ENCODE assay signal across 8 cellular contexts in genomic region chr19:43624933-43625332, GRCh38. TPM values are rescaled to one million over a fixed set of nuclear protein-coding genes. Genes with fewer than 3 reads are reported as not detected.
DNase-seq lines count a peak whose midpoint lies in the region; ATAC-seq and TF ChIP-seq lines count a peak whose summit lies in the region.

No MANE protein-coding gene starts in this region.

- no peaks in the 10 kb centered on the region for H3K36me3 ChIP-seq in esophagus squamous epithelium

- H3K27ac ChIP-seq in esophagus squamous epithelium = peak overlapping the region in 2 of 4 donors; percentile 34 to 59

- ATAC-seq in activated CD8-positive, alpha-beta T cell treated with anti-CD3 and anti-CD28 coated beads, Interleukin-2, amount 10 ng/mL, durations not matched to agents 7 days and 5 days = peak; percentile 82
- no peak for ATAC-seq in HG03442 (IDR thresholded peaks at IDR 0.05; ENCODE audit: unreplicated experiment)
- ATAC-seq in HG02885 (IDR thresholded peaks at IDR 0.05; ENCODE audit: poor library complexity, unreplicated experiment) = no peak
- no peak for ATAC-seq in HG03175 (IDR thresholded peaks at IDR 0.05; ENCODE audit: unreplicated experiment)
- ATAC-seq in GM21423 (IDR thresholded peaks at IDR 0.05; ENCODE audit: unreplicated experiment) = no peak

- POLR2A ChIA-PET in activated CD8-positive, alpha-beta T cell treated with anti-CD3 and anti-CD28 coated beads, Interleukin-2, amount 10 ng/mL, durations not matched to agents 7 days and 5 days (lab: Charles Lee) = no interaction called here

- H3K4me1 ChIP-seq in esophagus squamous epithelium = peaks cover 3 to 32% (median 7%) of the 10 kb centered on the region in 3 donors

- no peak overlapping the region for H3K4me3 ChIP-seq in esophagus squamous epithelium

- CTCF ChIA-PET in activated CD8-positive, alpha-beta T cell treated with anti-CD3 and anti-CD28 coated beads, Interleukin-2, amount 10 ng/mL, durations not matched to agents 7 days and 5 days (lab: Charles Lee) = interaction anchor here (0.7 to 1.0 kb wide), 2 partner anchors 29 to 31 kb away, joined by 3 read pairs; partner anchors contain the start of genes IRGQ and ZNF576

- H3K36me3 Mint-ChIP-seq in activated CD8-positive, alpha-beta T cell treated with anti-CD3 and anti-CD28 coated beads, Interleukin-2, amount 10 ng/mL, durations not matched to agents 7 days and 5 days (ENCODE audit: low read depth) = no peaks in the 10 kb centered on the region

- peak; percentile 96 for DNase-seq in HT-29 (ENCODE audit: low spot score)
- DNase-seq in activated CD8-positive, alpha-beta T cell treated with anti-CD3 and anti-CD28 coated beads, Interleukin-2, amount 10 ng/mL, durations not matched to agents 7 days and 5 days = peak; percentile 91
- peak; percentile 10 for DNase-seq in esophagus squamous epithelium (lab: John Stamatoyannopoulos, UW)
- DNase-seq in stimulated activated CD4-positive, alpha-beta T cell treated with anti-CD3 and anti-CD28 coated beads, Interleukin-1b, Interleukin-23, amount 100 ng/mL, for 48 hours = peak; percentile 90

- H3K4me1 Mint-ChIP-seq in activated CD8-positive, alpha-beta T cell treated with anti-CD3 and anti-CD28 coated beads, Interleukin-2, amount 10 ng/mL, durations not matched to agents 7 days and 5 days (ENCODE audit: low read depth) = peaks cover 39% of the 10 kb centered on the region

- no peak overlapping the region for H3K4me3 Mint-ChIP-seq in activated CD8-positive, alpha-beta T cell treated with anti-CD3 and anti-CD28 coated beads, Interleukin-2, amount 10 ng/mL, durations not matched to agents 7 days and 5 days

- no peak overlapping the region for H3K27ac Mint-ChIP-seq in activated CD8-positive, alpha-beta T cell treated with anti-CD3 and anti-CD28 coated beads, Interleukin-2, amount 10 ng/mL, durations not matched to agents 7 days and 5 days

- intact Hi-C loops in esophagus squamous epithelium (cut with DNase I) = no loop called here

- no peaks in the 10 kb centered on the region for H3K9me3 ChIP-seq in esophagus squamous epithelium

- H3K27me3 Mint-ChIP-seq in activated CD8-positive, alpha-beta T cell treated with anti-CD3 and anti-CD28 coated beads, Interleukin-2, amount 10 ng/mL, durations not matched to agents 7 days and 5 days (ENCODE audit: low read depth) = peaks cover 5% of the 10 kb centered on the region

- no peak for TF ChIP-seq POLR2A in esophagus squamous epithelium (IDR thresholded peaks at IDR 0.05)

- WGBS in esophagus squamous epithelium, 2 donors = 0 to 16% methylated on average over 1 to 9 of the region's 30 CpGs

- H3K9me3 Mint-ChIP-seq in activated CD8-positive, alpha-beta T cell treated with anti-CD3 and anti-CD28 coated beads, Interleukin-2, amount 10 ng/mL, durations not matched to agents 7 days and 5 days (ENCODE audit: insufficient read depth) = no peaks in the 10 kb centered on the region

- peak in 3 of 6 experiments; percentile 29 to 38 (median 31) for TF ChIP-seq CTCF in esophagus squamous epithelium (IDR thresholded peaks at IDR 0.05)

- no peaks in the 10 kb centered on the region for H3K27me3 ChIP-seq in esophagus squamous epithelium

RNA-seq across cellular contexts. Expression of gene ZNF428, which starts 5.5 kb away (rescaled TPM):
- total RNA-seq in HT-29 (2014; rRNA removed; shearing (Covaris generic)) = 92.9 and 100 TPM in 2 replicates
- 10 to 100 TPM; 29.9 to 31.5 TPM for total RNA-seq in activated CD8-positive, alpha-beta T cell treated with anti-CD3 and anti-CD28 coated beads, Interleukin-2, amount 10 ng/mL, durations not matched to agents 7 days and 5 days
- total RNA-seq in esophagus squamous epithelium = 10 to 100 TPM in 2 of 4 donors, 1 to 10 TPM in 2; 7.9 to 19.3 (median 11.8) TPM

RNA-seq across cellular contexts. Expression of gene SRRM5, which starts 13.0 kb away (rescaled TPM):
- total RNA-seq in HT-29 (2014; rRNA removed; shearing (Covaris generic)) = 0.50 and 0.74 TPM in 2 replicates
- total RNA-seq in activated CD8-positive, alpha-beta T cell treated with anti-CD3 and anti-CD28 coated beads, Interleukin-2, amount 10 ng/mL, durations not matched to agents 7 days and 5 days = under 1 TPM; 0.71 to 0.73 TPM
- under 1 TPM in 1 of 4 donors, not detected in 3; 0.38 TPM for total RNA-seq in esophagus squamous epithelium

RNA-seq across cellular contexts. Expression of gene CADM4, which starts 14.7 kb away (rescaled TPM):
- 2.7 and 6.4 TPM in 2 replicates for total RNA-seq in HT-29 (2014; rRNA removed; shearing (Covaris generic))
- total RNA-seq in activated CD8-positive, alpha-beta T cell treated with anti-CD3 and anti-CD28 coated beads, Interleukin-2, amount 10 ng/mL, durations not matched to agents 7 days and 5 days = under 1 TPM; 0.10 to 0.40 TPM
- 10 to 100 TPM in 3 of 4 donors, 1 to 10 TPM in 1; 8.8 to 22.8 (median 10.5) TPM for total RNA-seq in esophagus squamous epithelium

RNA-seq across cellular contexts. Expression of gene ZNF576, which starts 28.5 kb away (rescaled TPM):
- total RNA-seq in HT-29 (2014; rRNA removed; shearing (Covaris generic)) = 29.6 and 41.8 TPM in 2 replicates
- 10 to 100 TPM; 14.1 to 17.3 TPM for total RNA-seq in activated CD8-positive, alpha-beta T cell treated with anti-CD3 and anti-CD28 coated beads, Interleukin-2, amount 10 ng/mL, durations not matched to agents 7 days and 5 days
- 10 to 100 TPM in 2 of 4 donors, 1 to 10 TPM in 2; 4.2 to 16.8 (median 10.0) TPM for total RNA-seq in esophagus squamous epithelium

RNA-seq across cellular contexts. Expression of gene IRGQ, which starts 29.0 kb away (rescaled TPM):
- 23.0 and 26.0 TPM in 2 replicates for total RNA-seq in HT-29 (2014; rRNA removed; shearing (Covaris generic))
- 10 to 100 TPM; 11.2 to 14.0 TPM for total RNA-seq in activated CD8-positive, alpha-beta T cell treated with anti-CD3 and anti-CD28 coated beads, Interleukin-2, amount 10 ng/mL, durations not matched to agents 7 days and 5 days
- total RNA-seq in esophagus squamous epithelium = 10 to 100 TPM in 3 of 4 donors, 1 to 10 TPM in 1; 9.6 to 18.4 (median 15.1) TPM

Comparison
In these comparisons a context has a peak if more than half of its experiments do, and no peak if none do; other contexts are left out.
1. DNase-seq: peak in every context shown above with its lines; median percentile 96 in HT-29; 91 in activated CD8-positive, alpha-beta T cell treated with anti-CD3 and anti-CD28 coated beads, Interleukin-2, amount 10 ng/mL, durations not matched to agents 7 days and 5 days; 90 in stimulated activated CD4-positive, alpha-beta T cell treated with anti-CD3 and anti-CD28 coated beads, Interleukin-1b, Interleukin-23, amount 100 ng/mL, for 48 hours; 10 in esophagus squamous epithelium.